In the genomic region with DNA sequence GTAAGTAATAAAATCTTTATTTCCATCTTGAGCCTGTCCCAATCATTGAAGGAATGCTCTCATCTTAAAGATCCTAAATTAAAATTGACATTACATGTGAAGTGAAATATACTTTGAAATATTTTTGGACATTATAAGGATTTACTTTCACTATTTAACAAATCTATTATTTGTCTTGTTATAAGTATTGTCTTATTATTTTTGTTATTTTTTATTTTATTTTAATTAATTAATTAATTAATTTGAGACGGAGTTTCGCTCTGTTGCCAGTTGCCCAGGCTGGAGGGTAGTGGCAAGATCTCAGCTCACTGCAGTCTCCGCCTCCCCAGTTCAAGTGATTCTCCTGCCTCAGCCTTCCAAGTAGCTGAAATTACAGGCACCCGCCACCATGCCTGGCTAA, we compare ENCODE assay signal across 22 cellular contexts.
DNase-seq lines count a peak whose midpoint lies in the region; ATAC-seq, FAIRE-seq and TF ChIP-seq lines count a peak whose summit lies in the region.
"Had no signal": no experiment of that assay in that cellular context is flagged by ENCODE, and none has a peak within 500 bp of the region (broad histone marks: within the 10 kb centered on the region; RNA-seq: fewer than 3 reads in every experiment).

No MANE protein-coding gene starts in this region.

- FAIRE-seq in A204.1 (lab: Jason Lieb, UNC) (peak; percentile 47), RCC 7860 (lab: Jason Lieb, UNC) (peak; percentile 14), frontal cortex (lab: Jason Lieb, UNC) (peak; percentile 85), pancreas (lab: Jason Lieb, UNC) (peak; percentile 90)
- FAIRE-seq: D721Med, G401.6, GM12891, GM19239 had no signal

- H3K4me3 ChIP-seq in pancreas, result no peak overlapping the region
- H3K4me3 ChIP-seq: BLaER1 had no signal

- TF ChIP-seq CTCF in pancreas (IDR thresholded peaks at IDR 0.05), result no peak

- no peak for DNase-seq in RCC 7860 (ENCODE audit: low spot score)
- no peak for DNase-seq in frontal cortex (ENCODE audit: low spot score in 2 of 2)
- DNase-seq in pancreas, result no peak
- no peak for DNase-seq in NCI-H2227 treated with DMSO at 0.1 percent for 48 hours (lab: John Stamatoyannopoulos, UW)
- DNase-seq: ACHN; BE2C; C1 segment of cervical spinal cord; Caco-2; Calu3; CD4-positive, alpha-beta T cell; CD8-positive, alpha-beta T cell; DMS79 treated with DMSO at 0.1 percent for 48 hours; GF-D8 had no signal

- no peaks in the 10 kb centered on the region for H3K4me1 ChIP-seq in pancreas
- H3K4me1 ChIP-seq: BLaER1, Caco-2 had no signal

- WGBS in pancreas, 2 donors, result 97 to 98% methylated on average over 4 of the region's 4 CpGs

- H3K27me3 ChIP-seq in pancreas, result no peaks in the 10 kb centered on the region
- H3K27me3 ChIP-seq: BE2C, BLaER1 had no signal

- ATAC-seq in pancreas (no peak), HG03442 (IDR thresholded peaks at IDR 0.05; ENCODE audit: unreplicated experiment) (no peak), GM21717 (IDR thresholded peaks at IDR 0.05; ENCODE audit: unreplicated experiment) (no peak)
- ATAC-seq: CD8-positive, alpha-beta T cell had no signal

- intact Hi-C loops in pancreas (cut with DNase I), result no loop called here

- H3K27ac ChIP-seq in pancreas, result no peak overlapping the region
- H3K27ac ChIP-seq: 22Rv1, BLaER1 had no signal

- no peaks in the 10 kb centered on the region for H3K9me3 ChIP-seq in pancreas
- H3K9me3 ChIP-seq: BE2C, BLaER1, Caco-2 had no signal

- H3K36me3 ChIP-seq in pancreas, result no peaks in the 10 kb centered on the region
- H3K36me3 ChIP-seq: BLaER1 had no signal
